In the genomic region with DNA sequence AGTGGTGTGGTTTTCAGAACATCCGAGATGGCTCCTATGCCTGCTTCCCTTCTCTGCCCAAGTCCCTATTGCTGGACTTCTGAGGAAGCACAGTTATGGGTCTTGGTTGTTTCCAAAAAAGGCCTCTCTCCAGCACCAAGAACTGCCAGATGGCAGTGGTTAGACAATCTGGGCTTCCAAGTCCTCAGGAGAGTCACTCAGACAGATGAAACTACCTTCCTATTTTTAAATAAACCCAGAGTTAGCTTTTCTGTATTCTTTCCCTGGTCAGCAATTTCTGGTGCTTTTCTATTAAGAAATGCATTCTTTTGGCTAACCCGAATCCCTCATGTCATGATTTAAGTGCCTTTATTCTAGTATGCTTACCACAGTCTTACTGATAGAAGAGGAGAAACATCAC, we compare ENCODE assay signal across 18 cellular contexts.
"Had no signal": no experiment of that assay in that cellular context is flagged by ENCODE, and none has a peak within 500 bp of the region (broad histone marks: within the 10 kb centered on the region; RNA-seq: fewer than 3 reads in every experiment).

No MANE protein-coding gene starts in this region.

- ATAC-seq: naive thymus-derived CD8-positive, alpha-beta T cell; pancreas; stimulated activated memory B cell treated with anti-CD40 and anti-IgM and Interleukin-4, amounts not matched to agents 10 μg/mL and 1 μg/mL and 100 μg/mL, for 72 hours; T-helper 17 cell; upper lobe of right lung had no signal

- H3K4me3 ChIP-seq: adrenal gland, cardiac muscle cell, dorsolateral prefrontal cortex, pancreas, sigmoid colon, upper lobe of right lung had no signal

- DNase-seq: activated CD4-positive, alpha-beta T cell treated with anti-CD3 and anti-CD28 coated beads for 1 hour; activated CD4-positive, alpha-beta T cell treated with anti-CD3 and anti-CD28 coated beads, Interleukin-2, amount 50 U/mL, for 4 hours; activated gamma-delta T cell; adrenal gland; endodermal cell; head of caudate nucleus; mesendoderm; naive thymus-derived CD8-positive, alpha-beta T cell; pancreas; sigmoid colon; stimulated activated CD4-positive, alpha-beta T cell treated with anti-CD3 and anti-CD28 coated beads, Interleukin-4, amount 100 ng/mL, for 4 hours; T-helper 17 cell; upper lobe of right lung had no signal

- H3K27me3 ChIP-seq: adrenal gland, cardiac muscle cell, dorsolateral prefrontal cortex, pancreas, sigmoid colon, upper lobe of right lung had no signal

- H3K9me3 ChIP-seq: adrenal gland, pancreas, sigmoid colon had no signal

- H3K27ac ChIP-seq: cardiac muscle cell, epithelial cell of prostate, pancreas, sigmoid colon, upper lobe of right lung, VCaP had no signal

- H3K36me3 ChIP-seq: adrenal gland, cardiac muscle cell, pancreas, sigmoid colon, upper lobe of right lung had no signal

- H3K4me1 ChIP-seq: pancreas, sigmoid colon, upper lobe of right lung had no signal
